In the genomic region with DNA sequence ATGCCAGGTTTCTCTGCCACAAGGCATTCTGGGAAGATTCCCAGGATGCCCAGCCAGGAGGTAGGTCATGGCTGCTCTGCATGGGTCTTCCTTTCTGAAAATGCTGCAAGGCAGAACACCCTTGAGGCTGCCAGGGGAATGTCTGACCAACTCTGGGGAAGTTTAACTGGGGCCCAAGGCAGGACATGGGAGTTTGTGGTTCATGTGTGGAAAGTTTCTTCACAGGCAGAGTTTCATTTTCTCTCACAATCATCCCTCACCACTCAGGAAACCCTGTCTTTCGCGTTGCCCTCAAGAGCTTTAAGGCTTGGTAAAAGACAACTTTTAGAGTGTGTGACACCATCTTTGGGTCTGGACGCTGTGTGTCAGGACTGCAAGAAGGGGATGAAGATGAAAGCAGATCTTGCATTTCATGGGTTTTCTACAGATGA, we compare ENCODE assay signal across 8 cellular contexts.
DNase-seq lines count a peak whose midpoint lies in the region; ATAC-seq and TF ChIP-seq lines count a peak whose summit lies in the region.

No MANE protein-coding gene starts in this region.

- H3K27ac ChIP-seq in lower lobe of right lung, result no peak overlapping the region
- no peak overlapping the region for H3K27ac ChIP-seq in ascending aorta
- H3K27ac ChIP-seq in suprapubic skin, result no peak overlapping the region
- no peak overlapping the region for H3K27ac ChIP-seq in uterus

- peaks cover 9% of the 10 kb centered on the region for H3K4me1 ChIP-seq in lower lobe of right lung
- peaks cover 6 to 18% of the 10 kb centered on the region in 2 donors for H3K4me1 ChIP-seq in ascending aorta
- H3K4me1 ChIP-seq in suprapubic skin, result peaks cover 36% of the 10 kb centered on the region
- H3K4me1 ChIP-seq in uterus, result no peaks in the 10 kb centered on the region

- intact Hi-C loops in lower lobe of right lung (cut with DNase I), result no loop called here
- intact Hi-C loops in Right ventricle myocardium superior (cut with DNase I), result no loop called here
- intact Hi-C loops in ascending aorta (cut with DNase I), result no loop called here
- intact Hi-C loops in uterus (cut with DNase I; ENCODE audit: low total_unique reads), result no loop called here

- TF ChIP-seq EP300 in suprapubic skin (IDR thresholded peaks at IDR 0.05), result no peak

- peak; percentile 89 for ATAC-seq in GM18861 (IDR thresholded peaks at IDR 0.05; ENCODE audit: unreplicated experiment)
- ATAC-seq in HG02973 (IDR thresholded peaks at IDR 0.05; ENCODE audit: unreplicated experiment), result peak; percentile 86
- ATAC-seq in activated CD4-positive, CD25-positive, alpha-beta regulatory T cell treated with anti-CD3 and anti-CD28 coated beads, Interleukin-2, amount 50 U/mL, for 24 hours, result peak; percentile 84 to 90
- ATAC-seq in lower lobe of right lung, result peak; percentile 16 to 36
- ATAC-seq in Right ventricle myocardium superior (ENCODE audit: poor library complexity), result no peak

- DNase-seq in lower lobe of right lung (no peak), Right ventricle myocardium superior (no peak), ascending aorta (ENCODE audit: low spot score in 2 of 2) (no peak), suprapubic skin (ENCODE audit: low spot score in 2 of 2) (no peak), uterus (no peak)

- H3K4me3 ChIP-seq in lower lobe of right lung (no peak overlapping the region), ascending aorta (no peak overlapping the region), suprapubic skin (no peak overlapping the region), uterus (no peak overlapping the region)

- no peaks in the 10 kb centered on the region for H3K36me3 ChIP-seq in lower lobe of right lung
- no peaks in the 10 kb centered on the region for H3K36me3 ChIP-seq in ascending aorta
- no peaks in the 10 kb centered on the region for H3K36me3 ChIP-seq in suprapubic skin
- no peaks in the 10 kb centered on the region for H3K36me3 ChIP-seq in uterus

- 94% methylated on average over 3 of the region's 3 CpGs for WGBS in suprapubic skin

- no peaks in the 10 kb centered on the region for H3K27me3 ChIP-seq in lower lobe of right lung (ENCODE audit: low read depth)
- no peaks in the 10 kb centered on the region for H3K27me3 ChIP-seq in ascending aorta
- H3K27me3 ChIP-seq in suprapubic skin, result no peaks in the 10 kb centered on the region
- no peaks in the 10 kb centered on the region for H3K27me3 ChIP-seq in uterus

- H3K9me3 ChIP-seq in lower lobe of right lung (no peaks in the 10 kb centered on the region), ascending aorta (no peaks in the 10 kb centered on the region), suprapubic skin (no peaks in the 10 kb centered on the region), uterus (no peaks in the 10 kb centered on the region)

- TF ChIP-seq POLR2A in suprapubic skin (IDR thresholded peaks at IDR 0.05), result no peak
- TF ChIP-seq POLR2A in uterus (IDR thresholded peaks at IDR 0.05), result no peak

- no peak for TF ChIP-seq CTCF in lower lobe of right lung (IDR thresholded peaks at IDR 0.05)
- no peak for TF ChIP-seq CTCF in ascending aorta (IDR thresholded peaks at IDR 0.05)
- TF ChIP-seq CTCF in suprapubic skin (IDR thresholded peaks at IDR 0.05), result no peak
- no peak for TF ChIP-seq CTCF in uterus (IDR thresholded peaks at IDR 0.05)
